8 cellular contexts compared by ENCODE assay signal in genomic region chr2:28717339-28717758, GRCh38. TPM values are rescaled to one million over a fixed set of nuclear protein-coding genes. Genes with fewer than 3 reads are reported as not detected.
DNase-seq lines count a peak whose midpoint lies in the region; ATAC-seq and TF ChIP-seq lines count a peak whose summit lies in the region.

No MANE protein-coding gene starts in this region.

- H3K36me3 ChIP-seq in heart right ventricle = no peaks in the 10 kb centered on the region

- H3K9me3 Mint-ChIP-seq in activated CD8-positive, alpha-beta T cell treated with anti-CD3 and anti-CD28 coated beads, Interleukin-2, amount 10 ng/mL, durations not matched to agents 7 days and 5 days (ENCODE audit: insufficient read depth) = no peaks in the 10 kb centered on the region

- DNase-seq in HS-5 (ENCODE audit: low read depth) = peak; percentile 53
- no peak for DNase-seq in T-helper 17 cell
- peak; percentile 23 to 68 for DNase-seq in heart right ventricle
- DNase-seq in retina = peak; percentile 30
- DNase-seq in mesenteric fat pad (ENCODE audit: low spot score) = no peak
- no peak for DNase-seq in activated CD8-positive, alpha-beta T cell treated with anti-CD3 and anti-CD28 coated beads, Interleukin-2, amount 10 ng/mL, durations not matched to agents 7 days and 5 days

- no peak overlapping the region for H3K27ac Mint-ChIP-seq in T-helper 17 cell
- H3K27ac Mint-ChIP-seq in activated CD8-positive, alpha-beta T cell treated with anti-CD3 and anti-CD28 coated beads, Interleukin-2, amount 10 ng/mL, durations not matched to agents 7 days and 5 days = no peak overlapping the region

- peak overlapping the region in 9 of 10 donors; percentile 36 to 93 (median 70) for H3K27ac ChIP-seq in heart right ventricle

- peaks cover 0 to 48% (median 19%) of the 10 kb centered on the region in 9 donors for H3K4me1 ChIP-seq in heart right ventricle

- CTCF ChIA-PET in activated CD8-positive, alpha-beta T cell treated with anti-CD3 and anti-CD28 coated beads, Interleukin-2, amount 10 ng/mL, durations not matched to agents 7 days and 5 days (lab: Charles Lee) = no interaction called here

- ATAC-seq in T-helper 17 cell = peak; percentile 30
- ATAC-seq in heart right ventricle = peak; percentile 72 to 94 (median 89)
- no peak for ATAC-seq in HG02763 (IDR thresholded peaks at IDR 0.05; ENCODE audit: unreplicated experiment)
- no peak for ATAC-seq in GM18520 (IDR thresholded peaks at IDR 0.05; ENCODE audit: unreplicated experiment)
- ATAC-seq in activated CD8-positive, alpha-beta T cell treated with anti-CD3 and anti-CD28 coated beads, Interleukin-2, amount 10 ng/mL, durations not matched to agents 7 days and 5 days = no peak

- H3K27me3 Mint-ChIP-seq in T-helper 17 cell = peaks cover 6% of the 10 kb centered on the region
- H3K27me3 Mint-ChIP-seq in activated CD8-positive, alpha-beta T cell treated with anti-CD3 and anti-CD28 coated beads, Interleukin-2, amount 10 ng/mL, durations not matched to agents 7 days and 5 days (ENCODE audit: low read depth) = no peaks in the 10 kb centered on the region

- intact Hi-C loops in heart right ventricle (cut with DNase I) = no loop called here

- peaks cover 2% of the 10 kb centered on the region for H3K4me1 Mint-ChIP-seq in T-helper 17 cell
- peaks cover 5% of the 10 kb centered on the region for H3K4me1 Mint-ChIP-seq in activated CD8-positive, alpha-beta T cell treated with anti-CD3 and anti-CD28 coated beads, Interleukin-2, amount 10 ng/mL, durations not matched to agents 7 days and 5 days (ENCODE audit: low read depth)

- H3K9me3 ChIP-seq in T-helper 17 cell (ENCODE audit: control insufficient read depth, low read length, poor library complexity, severe bottlenecking) (no peaks in the 10 kb centered on the region), heart right ventricle (peaks cover 0 to 4% (median 0%) of the 10 kb centered on the region in 11 donors)

- POLR2A ChIA-PET in activated CD8-positive, alpha-beta T cell treated with anti-CD3 and anti-CD28 coated beads, Interleukin-2, amount 10 ng/mL, durations not matched to agents 7 days and 5 days (lab: Charles Lee) = interaction anchor here (1.3 kb wide), 1 partner anchor 34 kb away, joined by 6 read pairs; the partner anchor contains the start of gene PPP1CB

- no peak for TF ChIP-seq CTCF in heart right ventricle (IDR thresholded peaks at IDR 0.05)

- H3K36me3 Mint-ChIP-seq in T-helper 17 cell (ENCODE audit: low read depth) = peaks cover 6% of the 10 kb centered on the region
- H3K36me3 Mint-ChIP-seq in activated CD8-positive, alpha-beta T cell treated with anti-CD3 and anti-CD28 coated beads, Interleukin-2, amount 10 ng/mL, durations not matched to agents 7 days and 5 days (ENCODE audit: low read depth) = no peaks in the 10 kb centered on the region

- H3K4me3 Mint-ChIP-seq in T-helper 17 cell = no peak overlapping the region
- H3K4me3 Mint-ChIP-seq in activated CD8-positive, alpha-beta T cell treated with anti-CD3 and anti-CD28 coated beads, Interleukin-2, amount 10 ng/mL, durations not matched to agents 7 days and 5 days = no peak overlapping the region

- no peaks in the 10 kb centered on the region for H3K27me3 ChIP-seq in heart right ventricle

- no peak overlapping the region for H3K4me3 ChIP-seq in heart right ventricle

- 35 to 55% methylated on average over 5 of the region's 5 CpGs for WGBS in heart right ventricle, 2 donors

RNA-seq across cellular contexts. Expression of gene PPP1CB, which starts 34.3 kb away (rescaled TPM):
- total RNA-seq in T-helper 17 cell (100 to 1,000 TPM; 309 to 313 TPM), heart right ventricle (100 to 1,000 TPM; 381 to 525 (median 432) TPM), mesenteric fat pad (201 TPM)
- 100 to 1,000 TPM in 1 of 2 donors, 10 to 100 TPM in 1; 81.8 to 101 TPM for polyA plus RNA-seq in heart right ventricle
- total RNA-seq in activated CD8-positive, alpha-beta T cell treated with anti-CD3 and anti-CD28 coated beads, Interleukin-2, amount 10 ng/mL, durations not matched to agents 7 days and 5 days = 100 to 1,000 TPM; 174 to 183 TPM

Comparison
In these comparisons a context has a peak if more than half of its experiments do, and no peak if none do; other contexts are left out.
1. DNase-seq: peak in HS-5 (single experiment), heart right ventricle (2 of 2) and retina (single experiment); none in T-helper 17 cell (0 of 3), mesenteric fat pad (single experiment) and activated CD8-positive, alpha-beta T cell treated with anti-CD3 and anti-CD28 coated beads, Interleukin-2, amount 10 ng/mL, durations not matched to agents 7 days and 5 days (single experiment).
2. ATAC-seq: peak in T-helper 17 cell (single experiment) and heart right ventricle (8 of 8); none in HG02763 (single experiment), GM18520 (single experiment) and activated CD8-positive, alpha-beta T cell treated with anti-CD3 and anti-CD28 coated beads, Interleukin-2, amount 10 ng/mL, durations not matched to agents 7 days and 5 days (single experiment).